Comparison of ENCODE assay signal across 14 cellular contexts in genomic region chr1:84913025-84913892, GRCh38. TPM values are rescaled to one million over a fixed set of nuclear protein-coding genes. Genes with fewer than 3 reads are reported as not detected.
DNase-seq lines count a peak whose midpoint lies in the region; ATAC-seq and TF ChIP-seq lines count a peak whose summit lies in the region.
"Had no signal": no experiment of that assay in that cellular context is flagged by ENCODE, and none has a peak within 500 bp of the region (broad histone marks: within the 10 kb centered on the region; RNA-seq: fewer than 3 reads in every experiment).

No MANE protein-coding gene starts in this region.

- no peak overlapping the region for H3K27ac Mint-ChIP-seq in activated T-cell treated with anti-CD3 and anti-CD28 coated beads, Interleukin-2, amount 50 U/mL, for 24 hours
- H3K27ac Mint-ChIP-seq in activated naive CD4-positive, alpha-beta T cell treated with anti-CD3 and anti-CD28 coated beads for 36 hours, result no peak overlapping the region
- H3K27ac Mint-ChIP-seq: B cell had no signal

- no peaks in the 10 kb centered on the region for H3K9me3 ChIP-seq in RWPE2 (ENCODE audit: severe bottlenecking)

- H3K4me3 Mint-ChIP-seq in activated T-cell treated with anti-CD3 and anti-CD28 coated beads, Interleukin-2, amount 50 U/mL, for 24 hours, result no peak overlapping the region
- no peak overlapping the region for H3K4me3 Mint-ChIP-seq in activated naive CD4-positive, alpha-beta T cell treated with anti-CD3 and anti-CD28 coated beads for 36 hours
- H3K4me3 Mint-ChIP-seq: B cell had no signal

- TF ChIP-seq CTCF in RWPE2 (IDR thresholded peaks at IDR 0.05; ENCODE audit: poor library complexity, severe bottlenecking), result no peak

- CTCF ChIA-PET in activated naive CD4-positive, alpha-beta T cell treated with anti-CD3 and anti-CD28 coated beads for 36 hours (lab: Charles Lee), result interaction anchor here (0.6 kb wide), 1 partner anchor 342 kb away, joined by 3 read pairs; no protein-coding TSS in a partner anchor

- ATAC-seq in Right ventricle myocardium superior (ENCODE audit: poor library complexity), result peak; percentile 81
- peak; percentile 68; the same call in 2 of the 3 replicates for ATAC-seq in RWPE2 (ENCODE audit: low read depth)
- ATAC-seq in left ventricle myocardium superior, result peak; percentile 79
- no peak for ATAC-seq in GM18873 (IDR thresholded peaks at IDR 0.05; ENCODE audit: low FRiP score, unreplicated experiment)

- peaks cover 11% of the 10 kb centered on the region for H3K4me1 ChIP-seq in RWPE2 (ENCODE audit: insufficient read depth, poor library complexity, severe bottlenecking)

- H3K36me3 ChIP-seq in RWPE2 (ENCODE audit: low read depth), result no peaks in the 10 kb centered on the region

- H3K27me3 ChIP-seq in RWPE2 (ENCODE audit: insufficient read depth, poor library complexity, severe bottlenecking), result no peaks in the 10 kb centered on the region

- peaks cover 2% of the 10 kb centered on the region for H3K4me1 Mint-ChIP-seq in activated T-cell treated with anti-CD3 and anti-CD28 coated beads, Interleukin-2, amount 50 U/mL, for 24 hours (ENCODE audit: low read depth)
- H3K4me1 Mint-ChIP-seq in activated naive CD4-positive, alpha-beta T cell treated with anti-CD3 and anti-CD28 coated beads for 36 hours (ENCODE audit: low read depth), result no peaks in the 10 kb centered on the region
- H3K4me1 Mint-ChIP-seq: B cell had no signal

- H3K36me3 Mint-ChIP-seq in activated T-cell treated with anti-CD3 and anti-CD28 coated beads, Interleukin-2, amount 50 U/mL, for 24 hours (ENCODE audit: low read depth), result no peaks in the 10 kb centered on the region
- no peaks in the 10 kb centered on the region for H3K36me3 Mint-ChIP-seq in activated naive CD4-positive, alpha-beta T cell treated with anti-CD3 and anti-CD28 coated beads for 36 hours (ENCODE audit: low read depth)

- H3K27me3 Mint-ChIP-seq in activated T-cell treated with anti-CD3 and anti-CD28 coated beads, Interleukin-2, amount 50 U/mL, for 24 hours, result no peaks in the 10 kb centered on the region
- H3K27me3 Mint-ChIP-seq in activated naive CD4-positive, alpha-beta T cell treated with anti-CD3 and anti-CD28 coated beads for 36 hours (ENCODE audit: low read depth), result peaks cover 4% of the 10 kb centered on the region

- no peak overlapping the region for H3K4me3 ChIP-seq in RWPE2 (ENCODE audit: severe bottlenecking)

- intact Hi-C loops in Right ventricle myocardium superior (cut with DNase I) (no loop called here), cardiac septum (cut with DNase I) (no loop called here), left ventricle myocardium superior (cut with micrococcal nuclease) (no loop called here)
- intact Hi-C loops in activated naive CD4-positive, alpha-beta T cell treated with anti-CD3 and anti-CD28 coated beads for 36 hours (cut with micrococcal nuclease), result no loop called here

- DNase-seq in Right ventricle myocardium superior, result no peak
- no peak for DNase-seq in cardiac septum (ENCODE audit: low spot score)
- DNase-seq in RWPE2 (ENCODE audit: low spot score), result no peak
- no peak for DNase-seq in left ventricle myocardium superior
- no peak for DNase-seq in activated T-cell treated with anti-CD3 and anti-CD28 coated beads, Interleukin-2, amount 50 U/mL, for 24 hours
- no peak for DNase-seq in NCI-H526 (lab: John Stamatoyannopoulos, UW)
- DNase-seq in activated naive CD4-positive, alpha-beta T cell treated with anti-CD3 and anti-CD28 coated beads for 36 hours, result no peak
- DNase-seq: activated CD8-positive, alpha-beta memory T cell treated with anti-CD3 and anti-CD28 coated beads, Interleukin-2, amount 50 U/mL, for 4 hours; aorta; H7; Karpas-422 had no signal

- H3K9me3 Mint-ChIP-seq in activated T-cell treated with anti-CD3 and anti-CD28 coated beads, Interleukin-2, amount 50 U/mL, for 24 hours, result no peaks in the 10 kb centered on the region
- H3K9me3 Mint-ChIP-seq in activated naive CD4-positive, alpha-beta T cell treated with anti-CD3 and anti-CD28 coated beads for 36 hours, result no peaks in the 10 kb centered on the region

- H3K27ac ChIP-seq in RWPE2 (ENCODE audit: poor library complexity, severe bottlenecking), result no peak overlapping the region

RNA-seq across cellular contexts. Expression of gene LPAR3, which starts 20.3 kb away (rescaled TPM):
- 16.9 TPM for total RNA-seq in Right ventricle myocardium superior
- 2.0 TPM for total RNA-seq in cardiac septum
- total RNA-seq in left ventricle myocardium superior, result 20.4 TPM
- 1 to 10 TPM in 1 of 2 experiments, under 1 TPM in 1; 0.74 to 1.1 TPM for total RNA-seq in activated naive CD4-positive, alpha-beta T cell treated with anti-CD3 and anti-CD28 coated beads for 36 hours
- total RNA-seq: B cell, osteoblast had no signal
